Comparison of ENCODE assay signal across 9 cellular contexts in the genomic region with DNA sequence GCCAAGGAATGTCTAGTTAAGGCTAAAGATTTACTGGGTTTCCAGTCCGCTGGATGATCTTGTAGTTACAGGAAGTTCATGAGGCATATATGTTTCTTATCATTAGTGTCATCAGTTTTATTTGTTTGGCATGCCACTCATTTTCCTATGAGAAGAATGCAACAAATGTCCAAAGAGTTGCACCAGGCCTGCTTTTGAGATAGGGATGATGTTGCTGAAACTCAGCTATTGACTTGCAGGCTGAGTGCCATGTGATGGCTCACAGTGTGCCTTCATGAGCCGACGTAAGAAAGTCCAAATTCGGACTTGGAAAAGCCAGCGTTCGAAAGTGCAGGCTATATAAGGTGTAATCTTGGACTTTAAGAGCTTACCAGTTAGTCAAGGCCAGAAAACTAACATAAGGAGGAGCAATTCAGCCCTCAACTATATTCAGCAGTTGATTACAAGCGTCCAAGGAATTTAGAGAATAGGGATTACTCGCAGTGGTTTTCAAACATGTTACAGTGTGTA.
DNase-seq lines count a peak whose midpoint lies in the region; FAIRE-seq and TF ChIP-seq lines count a peak whose summit lies in the region.
"Had no signal": no experiment of that assay in that cellular context is flagged by ENCODE, and none has a peak within 500 bp of the region (broad histone marks: within the 10 kb centered on the region; RNA-seq: fewer than 3 reads in every experiment).

No MANE protein-coding gene starts in this region.

- H3K9me1 ChIP-seq in endothelial cell of umbilical vein (replicated peaks; ENCODE audit: control insufficient read depth, extremely low read depth, insufficient read depth, low read length): no peaks in the 10 kb centered on the region

- no peak for TF ChIP-seq POLR2A in endothelial cell of umbilical vein (IDR thresholded peaks at IDR 0.05; ENCODE audit: low read depth, low read length)

- peak overlapping the region; percentile 16; the same call in 1 of the 2 replicates for H3K4me2 ChIP-seq in MM.1S (ENCODE audit: low read depth, low read length)
- no peak overlapping the region for H3K4me2 ChIP-seq in endothelial cell of umbilical vein (ENCODE audit: insufficient read depth, low read length)

- DNase-seq in CD4-positive, alpha-beta memory T cell: no peak
- DNase-seq in MM.1S (no peak), endothelial cell of umbilical vein (ENCODE audit: low read depth, low spot score) (peak; percentile 31), renal cortical epithelial cell (ENCODE audit: low read depth) (peak; percentile 36), NCI-H748 (lab: John Stamatoyannopoulos, UW; ENCODE audit: unreplicated experiment) (no peak), amygdala (lab: John Stamatoyannopoulos, UW) (no peak), NCI-H510A treated with DMSO at 0.1 percent for 48 hours (lab: John Stamatoyannopoulos, UW) (no peak)
- DNase-seq in stimulated activated naive CD4-positive, alpha-beta T cell treated with Interleukin-2 at 50 U/mL for 16 hours (lab: John Stamatoyannopoulos, UW): no peak
- DNase-seq: NCI-H510A had no signal

- peaks cover 0 to 6% of the 10 kb centered on the region in 2 donors for H3K36me3 Mint-ChIP-seq in CD4-positive, alpha-beta memory T cell

- H3K27me3 ChIP-seq in CD4-positive, alpha-beta memory T cell (ENCODE audit: insufficient read depth, low read length): no peaks in the 10 kb centered on the region
- H3K27me3 ChIP-seq in MM.1S (replicated peaks; ENCODE audit: insufficient read depth, low read length): no peaks in the 10 kb centered on the region
- no peaks in the 10 kb centered on the region for H3K27me3 ChIP-seq in endothelial cell of umbilical vein (ENCODE audit: control insufficient read depth in 2 of 2, insufficient read depth in 2 of 2, low read length in 2 of 2)

- H3K79me2 ChIP-seq in MM.1S (ENCODE audit: low read length) (no peaks in the 10 kb centered on the region), endothelial cell of umbilical vein (ENCODE audit: control insufficient read depth, insufficient read depth, low read length) (no peaks in the 10 kb centered on the region)

- H3K27ac Mint-ChIP-seq in CD4-positive, alpha-beta memory T cell: peak overlapping the region; percentile 89 to 97 (median 94)

- no TSS peak for BruUV-seq in endothelial cell of umbilical vein (replicated peaks; lab: Mats Ljungman, UMichigan)

- intact Hi-C loops in CD4-positive, alpha-beta memory T cell (cut with micrococcal nuclease): no loop called here
- intact Hi-C loops in endothelial cell of umbilical vein (cut with micrococcal nuclease): no loop called here

- no peaks in the 10 kb centered on the region for H3K9me3 Mint-ChIP-seq in CD4-positive, alpha-beta memory T cell

- TF ChIP-seq CTCF in MM.1S (IDR thresholded peaks at IDR 0.05; ENCODE audit: low read length) (no peak), endothelial cell of umbilical vein (IDR thresholded peaks at IDR 0.05; ENCODE audit: extremely low read depth in 1 of 2, insufficient read depth in 1 of 2, low read depth in 1 of 2, low read length in 2 of 2) (no peak)

- H4K20me1 ChIP-seq in MM.1S (ENCODE audit: insufficient read depth, low read length): no peaks in the 10 kb centered on the region
- H4K20me1 ChIP-seq in endothelial cell of umbilical vein (replicated peaks; ENCODE audit: control insufficient read depth, extremely low read depth, insufficient read depth, low read length): no peaks in the 10 kb centered on the region

- peaks cover 6% of the 10 kb centered on the region; the same call in 1 of the 2 replicates for H3F3A ChIP-seq in MM.1S (ENCODE audit: insufficient read depth, low read length)

- H3K27ac ChIP-seq in CD4-positive, alpha-beta memory T cell (ENCODE audit: low read depth, low read length): peak overlapping the region; percentile 11
- H3K27ac ChIP-seq in MM.1S (ENCODE audit: low read length) (peak overlapping the region; percentile 21; the same call in 1 of the 2 replicates), endothelial cell of umbilical vein (ENCODE audit: insufficient read depth, low read depth, low read length) (no peak overlapping the region)

- peak overlapping the region; percentile 62 to 86 (median 74) for H3K4me3 Mint-ChIP-seq in CD4-positive, alpha-beta memory T cell

- no peak overlapping the region for H3K9ac ChIP-seq in MM.1S (ENCODE audit: low read length)
- no peak overlapping the region for H3K9ac ChIP-seq in endothelial cell of umbilical vein (replicated peaks; ENCODE audit: extremely low read depth, insufficient read depth, low read length)

- H3K4me1 Mint-ChIP-seq in CD4-positive, alpha-beta memory T cell: peaks cover 38 to 70% (median 51%) of the 10 kb centered on the region in 4 donors

- H2AFZ ChIP-seq in MM.1S (ENCODE audit: low read length) (no peak overlapping the region), endothelial cell of umbilical vein (ENCODE audit: low read depth, low read length) (no peak overlapping the region)

- no peaks in the 10 kb centered on the region for H3K9me3 ChIP-seq in CD4-positive, alpha-beta memory T cell (ENCODE audit: control insufficient read depth in 1 of 2, low read length in 2 of 2)
- no peaks in the 10 kb centered on the region for H3K9me3 ChIP-seq in MM.1S (replicated peaks; ENCODE audit: insufficient read depth, low read length)
- no peaks in the 10 kb centered on the region for H3K9me3 ChIP-seq in endothelial cell of umbilical vein (replicated peaks; ENCODE audit: control insufficient read depth, insufficient read depth, low read length)

- H3K4me3 ChIP-seq in CD4-positive, alpha-beta memory T cell (ENCODE audit: low read length in 2 of 2): no peak overlapping the region
- H3K4me3 ChIP-seq in MM.1S (ENCODE audit: low read length) (no peak overlapping the region), endothelial cell of umbilical vein (replicated peaks in 1 of 3; ENCODE audit: insufficient read depth in 1 of 3, low read depth in 1 of 3, low read length in 3 of 3) (no peak overlapping the region)

- CTCF ChIA-PET in CD4-positive, alpha-beta memory T cell (lab: Charles Lee; ENCODE audit: partially characterized antibody): interaction anchor here (13.3 kb wide), 1 partner anchor 32 kb away, joined by 98 read pairs; no protein-coding TSS in a partner anchor
- CTCF ChIA-PET in endothelial cell of umbilical vein (lab: Charles Lee): interaction anchor here (0.8 to 1.3 kb wide), 3 partner anchors 22 to 33 kb away, joined by 3 read pairs; no protein-coding TSS in a partner anchor

- peak; percentile 35 for FAIRE-seq in endothelial cell of umbilical vein (lab: Jason Lieb, UNC)

- H3K4me1 ChIP-seq in CD4-positive, alpha-beta memory T cell (ENCODE audit: insufficient read depth, low read length): peaks cover 63% of the 10 kb centered on the region
- H3K4me1 ChIP-seq in MM.1S (ENCODE audit: low read length) (peaks cover 7% of the 10 kb centered on the region; the same call in 1 of the 2 replicates), endothelial cell of umbilical vein (ENCODE audit: control insufficient read depth, extremely low read depth, insufficient read depth, low read length) (peaks cover 7% of the 10 kb centered on the region)

- POLR2A ChIA-PET in CD4-positive, alpha-beta memory T cell (lab: Charles Lee; ENCODE audit: partially characterized antibody): interaction anchor here (0.9 to 2.0 kb wide), 2 partner anchors 10 to 31 kb away, joined by 3 to 8 read pairs; no protein-coding TSS in a partner anchor
- POLR2A ChIA-PET in endothelial cell of umbilical vein (lab: Charles Lee): no interaction called here

- H3K27me3 Mint-ChIP-seq in CD4-positive, alpha-beta memory T cell: no peaks in the 10 kb centered on the region

- H3K36me3 ChIP-seq in CD4-positive, alpha-beta memory T cell (ENCODE audit: insufficient read depth, low read length): no peaks in the 10 kb centered on the region
- no peaks in the 10 kb centered on the region for H3K36me3 ChIP-seq in MM.1S (replicated peaks; ENCODE audit: insufficient read depth, low read length)
- peaks cover 0 to 10% of the 10 kb centered on the region in 2 experiments for H3K36me3 ChIP-seq in endothelial cell of umbilical vein (ENCODE audit: control insufficient read depth in 2 of 2, extremely low read depth in 1 of 2, insufficient read depth in 2 of 2, low read length in 2 of 2)

- H3K9me2 ChIP-seq in MM.1S (replicated peaks; ENCODE audit: insufficient read depth, low read length): no peaks in the 10 kb centered on the region

- dilution Hi-C loops in endothelial cell of umbilical vein (cut with MboI; ENCODE audit: extremely low pct_ligation_motif_present, low sequenced_read_pairs): no loop called here

TF ChIP-seq in endothelial cell of umbilical vein, 7 proteins besides CTCF, POLR2A, EP300 and RAD21:
- TF ChIP-seq MYC (IDR thresholded peaks at IDR 0.05; ENCODE audit: low read depth, low read length) (no peak), JUN (IDR thresholded peaks at IDR 0.05; ENCODE audit: borderline replicate concordance, insufficient read depth, insufficient read length, low read depth) (no peak), GATA2 (IDR thresholded peaks at IDR 0.05; ENCODE audit: insufficient read depth, insufficient read length, low read depth, low read length) (peak; percentile 52)

Comparison
In these comparisons a context has a peak if more than half of its experiments do, and no peak if none do; other contexts are left out.
1. DNase-seq: peak in endothelial cell of umbilical vein (single experiment) and renal cortical epithelial cell (single experiment); none in CD4-positive, alpha-beta memory T cell (0 of 5), MM.1S (single experiment), stimulated activated naive CD4-positive, alpha-beta T cell treated with Interleukin-2 at 50 U/mL for 16 hours (single experiment), NCI-H748 (single experiment), amygdala (0 of 56) and NCI-H510A treated with DMSO at 0.1 percent for 48 hours (single experiment).